In genomic region chr14:24146622-24146977, GRCh38 we compare ENCODE assay signal across 1 cellular context.
TF ChIP-seq lines count a peak whose summit lies in the region.

No MANE protein-coding gene starts in this region.

TF ChIP-seq in HEK293, 187 proteins besides CTCF, POLR2A, EP300 and RAD21 (continued from another document and continues in another):
- TF ChIP-seq ZNF398 (tag by site-specific recombination; IDR thresholded peaks at IDR 0.05) (peak; percentile 83), ZNF202 (tag by site-specific recombination; IDR thresholded peaks at IDR 0.05; ENCODE audit: borderline replicate concordance) (no peak), ZBTB17 (tag by site-specific recombination; IDR thresholded peaks at IDR 0.05) (peak; percentile 52; the same call in 1 of the 2 replicates), ZNF341 (tag by site-specific recombination; IDR thresholded peaks at IDR 0.05; ENCODE audit: low read depth) (peak; percentile 98), ZBTB8A (tag by site-specific recombination; IDR thresholded peaks at IDR 0.05) (peak; percentile 24; the same call in 1 of the 2 replicates), SETDB1 (IDR thresholded peaks at IDR 0.05; ENCODE audit: insufficient read length, low read length) (no peak), ZNF146 (tag by site-specific recombination; IDR thresholded peaks at IDR 0.05) (no peak), ZFP3 (tag by site-specific recombination; IDR thresholded peaks at IDR 0.05; ENCODE audit: low read depth) (no peak), ZIC2 (tag by site-specific recombination; IDR thresholded peaks at IDR 0.05) (peak; percentile 29; the same call in 1 of the 2 replicates), ZBTB21 (tag by site-specific recombination; IDR thresholded peaks at IDR 0.05) (no peak), ZNF518A (tag by site-specific recombination; conservative IDR thresholded peaks at IDR 0.05; ENCODE audit: low read depth) (no peak), ZNF624 (tag by site-specific recombination; IDR thresholded peaks at IDR 0.05) (no peak), HIC1 (tag by site-specific recombination; IDR thresholded peaks at IDR 0.05) (peak; percentile 76), ZBTB20 (tag by site-specific recombination; IDR thresholded peaks at IDR 0.05) (peak; percentile 91), ZFP41 (tag by site-specific recombination; IDR thresholded peaks at IDR 0.05; ENCODE audit: borderline replicate concordance) (no peak), ZSCAN18 (tag by site-specific recombination; IDR thresholded peaks at IDR 0.05) (no peak), ZNF488 (tag by site-specific recombination; IDR thresholded peaks at IDR 0.05) (no peak), YY1 (tag by site-specific recombination; IDR thresholded peaks at IDR 0.05) (no peak), ZNF239 (tag by site-specific recombination; IDR thresholded peaks at IDR 0.05) (no peak), ZNF530 (tag by site-specific recombination; IDR thresholded peaks at IDR 0.05; ENCODE audit: low read depth) (no peak), MZF1 (tag by site-specific recombination; IDR thresholded peaks at IDR 0.05; ENCODE audit: borderline replicate concordance) (no peak), BCL6B (tag by site-specific recombination; IDR thresholded peaks at IDR 0.05) (no peak), ZBTB26 (tag by site-specific recombination; optimal IDR thresholded peaks at IDR 0.05) (peak; percentile 38), KLF9 (tag by site-specific recombination; IDR thresholded peaks at IDR 0.05; ENCODE audit: low read depth) (peak; percentile 67), KLF1 (tag by site-specific recombination; IDR thresholded peaks at IDR 0.05) (0 out of 2 replicates have a peak, but pooled peaks have one; percentile 17), ZNF658 (tag by site-specific recombination; IDR thresholded peaks at IDR 0.05) (no peak), ZNF24 (tag by site-specific recombination; IDR thresholded peaks at IDR 0.05) (no peak), ZNF473 (tag by site-specific recombination; IDR thresholded peaks at IDR 0.05) (no peak), PRDM1 (tag by site-specific recombination; IDR thresholded peaks at IDR 0.05) (no peak), ZNF626 (tag by site-specific recombination; IDR thresholded peaks at IDR 0.05) (no peak), ZBTB7A (tag by site-specific recombination; IDR thresholded peaks at IDR 0.05; ENCODE audit: low read depth) (no peak), IKZF3 (tag by site-specific recombination; IDR thresholded peaks at IDR 0.05) (0 out of 2 replicates have a peak, but pooled peaks have one; percentile 14), OSR2 (tag by site-specific recombination; IDR thresholded peaks at IDR 0.05) (peak; percentile 40; the same call in 1 of the 2 replicates), ZNF2 (tag by site-specific recombination; IDR thresholded peaks at IDR 0.05) (0 out of 2 replicates have a peak, but pooled peaks have one; percentile 22), ZNF544 (tag by site-specific recombination; IDR thresholded peaks at IDR 0.05) (no peak), KLF16 (tag by site-specific recombination; IDR thresholded peaks at IDR 0.05) (peak; percentile 81), ZNF623 (tag by site-specific recombination; IDR thresholded peaks at IDR 0.05) (no peak), ZNF37A (tag by site-specific recombination; IDR thresholded peaks at IDR 0.05) (no peak), EGR2 (tag by site-specific recombination; IDR thresholded peaks at IDR 0.05; ENCODE audit: low read depth) (0 out of 2 replicates have a peak, but pooled peaks have one; percentile 29)
- TF ChIP-seq, protein P1, sequence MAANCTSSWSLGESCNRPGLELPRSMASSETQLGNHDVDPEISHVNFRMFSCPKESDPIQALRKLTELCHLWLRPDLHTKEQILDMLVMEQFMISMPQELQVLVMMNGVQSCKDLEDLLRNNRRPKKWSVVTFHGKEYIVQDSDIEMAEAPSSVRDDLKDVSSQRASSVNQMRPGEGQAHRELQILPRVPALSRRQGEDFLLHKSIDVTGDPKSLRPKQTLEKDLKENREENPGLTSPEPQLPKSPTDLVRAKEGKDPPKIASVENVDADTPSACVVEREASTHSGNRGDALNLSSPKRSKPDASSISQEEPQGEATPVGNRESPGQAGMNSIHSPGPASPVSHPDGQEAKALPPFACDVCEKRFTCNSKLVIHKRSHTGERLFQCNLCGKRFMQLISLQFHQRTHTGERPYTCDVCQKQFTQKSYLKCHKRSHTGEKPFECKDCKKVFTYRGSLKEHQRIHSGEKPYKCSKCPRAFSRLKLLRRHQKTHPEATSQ (tag by site-specific recombination; IDR thresholded peaks at IDR 0.05) = no peak
- TF ChIP-seq, protein P2, sequence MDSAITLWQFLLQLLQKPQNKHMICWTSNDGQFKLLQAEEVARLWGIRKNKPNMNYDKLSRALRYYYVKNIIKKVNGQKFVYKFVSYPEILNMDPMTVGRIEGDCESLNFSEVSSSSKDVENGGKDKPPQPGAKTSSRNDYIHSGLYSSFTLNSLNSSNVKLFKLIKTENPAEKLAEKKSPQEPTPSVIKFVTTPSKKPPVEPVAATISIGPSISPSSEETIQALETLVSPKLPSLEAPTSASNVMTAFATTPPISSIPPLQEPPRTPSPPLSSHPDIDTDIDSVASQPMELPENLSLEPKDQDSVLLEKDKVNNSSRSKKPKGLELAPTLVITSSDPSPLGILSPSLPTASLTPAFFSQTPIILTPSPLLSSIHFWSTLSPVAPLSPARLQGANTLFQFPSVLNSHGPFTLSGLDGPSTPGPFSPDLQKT (IDR thresholded peaks at IDR 0.05; ENCODE audit: borderline replicate concordance, low read depth, low read length) = no peak
